In the genomic region with DNA sequence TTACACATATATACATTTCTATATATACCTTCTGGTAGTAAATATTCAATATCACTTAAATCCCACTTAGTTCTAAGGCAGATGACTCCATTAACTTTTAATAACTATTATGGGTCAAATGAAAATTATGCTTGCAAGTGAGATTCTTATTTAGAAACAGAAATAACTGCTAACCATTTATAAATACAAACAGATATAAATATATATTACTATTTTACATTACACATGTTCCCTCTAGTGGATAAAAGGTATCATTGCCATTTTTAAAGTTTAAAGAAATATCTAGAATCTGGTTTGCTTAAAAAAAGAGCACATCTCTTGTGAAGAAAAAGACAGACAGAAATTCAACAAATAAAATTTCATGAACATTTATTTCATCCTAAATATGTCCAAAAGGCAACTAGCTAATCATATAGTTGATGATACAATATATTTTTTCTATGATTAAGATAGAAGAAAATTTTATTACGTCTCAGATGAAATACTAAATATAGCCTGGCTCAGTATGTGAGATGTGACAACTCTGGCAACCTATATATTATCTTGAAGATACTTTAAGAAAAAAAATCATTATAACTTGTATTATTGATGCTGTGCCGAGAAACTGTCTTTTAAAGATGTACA, we compare ENCODE assay signal across 8 cellular contexts. TPM values are rescaled to one million over a fixed set of nuclear protein-coding genes. Genes with fewer than 3 reads are reported as not detected.
DNase-seq lines count a peak whose midpoint lies in the region; ATAC-seq, FAIRE-seq and TF ChIP-seq lines count a peak whose summit lies in the region.

No MANE protein-coding gene starts in this region.

- H3K4me3 ChIP-seq in SK-N-SH (ENCODE audit: low read depth in 2 of 2, low read length in 1 of 2), result no peak overlapping the region
- H3K4me3 ChIP-seq in OCI-LY1 (ENCODE audit: low read depth, low read length, poor library complexity, severe bottlenecking), result no peak overlapping the region
- H3K4me3 ChIP-seq in fibroblast of mammary gland (ENCODE audit: control insufficient read depth, low read depth, low read length), result no peak overlapping the region
- H3K4me3 ChIP-seq in tibial artery, result no peak overlapping the region

- ATAC-seq in SK-N-SH treated with all-trans-retinoic acid at 6 μM for 48 hours (no peak), GM19455 (IDR thresholded peaks at IDR 0.05; ENCODE audit: unreplicated experiment) (no peak), HG03432 (IDR thresholded peaks at IDR 0.05; ENCODE audit: unreplicated experiment) (no peak)

- peak; percentile 42 for TF ChIP-seq RAD21 in SK-N-SH (IDR thresholded peaks at IDR 0.05; ENCODE audit: low read length)

- no peak overlapping the region for H3K4me2 ChIP-seq in SK-N-SH
- no peak overlapping the region for H3K4me2 ChIP-seq in OCI-LY1 (ENCODE audit: low read length)

- H3K36me3 ChIP-seq in SK-N-SH (replicated peaks in 1 of 2; ENCODE audit: control insufficient read depth in 1 of 2, insufficient read depth in 2 of 2, low read length in 1 of 2) (peaks cover 54 to 73% of the 10 kb centered on the region in 2 experiments), OCI-LY1 (ENCODE audit: insufficient read depth, low read length) (peaks cover 62% of the 10 kb centered on the region), tibial artery (peaks cover 6 to 75% (median 48%) of the 10 kb centered on the region in 3 donors)

- peak; percentile 66 for TF ChIP-seq CTCF in SK-N-SH (IDR thresholded peaks at IDR 0.05)
- peak; percentile 44 for TF ChIP-seq CTCF in OCI-LY1 (IDR thresholded peaks at IDR 0.05; ENCODE audit: low read length)
- TF ChIP-seq CTCF in fibroblast of mammary gland (conservative IDR thresholded peaks at IDR 0.05; ENCODE audit: control insufficient read depth, insufficient read depth, low read depth, low read length), result peak; percentile 39
- peak; percentile 28 to 55 for TF ChIP-seq CTCF in tibial artery (IDR thresholded peaks at IDR 0.05)

- H3K9me2 ChIP-seq in SK-N-SH (no peaks in the 10 kb centered on the region), OCI-LY1 (ENCODE audit: low read depth, low read length) (no peaks in the 10 kb centered on the region)

- no peak for TF ChIP-seq EP300 in SK-N-SH (IDR thresholded peaks at IDR 0.05; ENCODE audit: borderline replicate concordance in 1 of 2, low read depth in 1 of 2, low read length in 1 of 2)

- H3K9ac ChIP-seq in SK-N-SH (no peak overlapping the region), OCI-LY1 (ENCODE audit: low read length) (no peak overlapping the region)

- H3K79me2 ChIP-seq in SK-N-SH (ENCODE audit: insufficient read depth) (no peaks in the 10 kb centered on the region), OCI-LY1 (ENCODE audit: insufficient read depth, low read length) (no peaks in the 10 kb centered on the region)

- H3K27ac ChIP-seq in SK-N-SH (ENCODE audit: low read depth in 2 of 2, low read length in 1 of 2), result no peak overlapping the region
- H3K27ac ChIP-seq in OCI-LY1 (ENCODE audit: low read depth, low read length, poor library complexity, severe bottlenecking), result no peak overlapping the region
- H3K27ac ChIP-seq in tibial artery, result no peak overlapping the region

- H2AFZ ChIP-seq in SK-N-SH (ENCODE audit: low read depth) (no peak overlapping the region), OCI-LY1 (ENCODE audit: low read length) (no peak overlapping the region)

- H3K4me1 ChIP-seq in SK-N-SH (ENCODE audit: control insufficient read depth in 1 of 2, insufficient read depth in 2 of 2, low read depth in 1 of 2, low read length in 1 of 2) (no peaks in the 10 kb centered on the region), OCI-LY1 (ENCODE audit: insufficient read depth, low read length, severe bottlenecking) (no peaks in the 10 kb centered on the region), tibial artery (no peaks in the 10 kb centered on the region)

- H3K27me3 ChIP-seq in SK-N-SH (ENCODE audit: insufficient read depth) (no peaks in the 10 kb centered on the region), OCI-LY1 (ENCODE audit: insufficient read depth, low read length) (no peaks in the 10 kb centered on the region), tibial artery (no peaks in the 10 kb centered on the region)

- H4K20me1 ChIP-seq in SK-N-SH (ENCODE audit: insufficient read depth) (no peaks in the 10 kb centered on the region), OCI-LY1 (ENCODE audit: insufficient read depth, low read length) (no peaks in the 10 kb centered on the region)

- no peaks in the 10 kb centered on the region for H3K9me3 ChIP-seq in SK-N-SH
- H3K9me3 ChIP-seq in OCI-LY1 (ENCODE audit: low read length), result no peaks in the 10 kb centered on the region
- no peaks in the 10 kb centered on the region for H3K9me3 ChIP-seq in tibial artery

- no peak for FAIRE-seq in urothelium cell line (lab: Jason Lieb, UNC)

- intact Hi-C loops in tibial artery (cut with DNase I; ENCODE audit: low total_unique reads), result no loop called here

- 96% methylated on average over 2 of the region's 2 CpGs for WGBS in SK-N-SH (ENCODE audit: low lambda C conversion rate)

- POLR2A ChIA-PET in SK-N-SH (lab: Yijun Ruan, JAX), result no interaction called here

- CTCF ChIA-PET in SK-N-SH (lab: Yijun Ruan, JAX), result interaction anchor here (0.6 to 6.2 kb wide), 20 partner anchors 11 to 583 kb away, joined by 3 to 55 read pairs (median 3); a partner anchor contains a TSS

- DNase-seq in SK-N-SH (peak; percentile 7), fibroblast of mammary gland (ENCODE audit: low read depth) (peak; percentile 27), tibial artery (no peak), urothelium cell line (ENCODE audit: low spot score) (no peak)

- H3F3A ChIP-seq in SK-N-SH (replicated peaks; ENCODE audit: insufficient read depth) (peaks cover 26% of the 10 kb centered on the region), OCI-LY1 (ENCODE audit: insufficient read depth, low read length) (no peaks in the 10 kb centered on the region)

TF ChIP-seq in SK-N-SH, 30 proteins besides CTCF, POLR2A, EP300 and RAD21 (continues in another document):
- TF ChIP-seq, protein P1, sequence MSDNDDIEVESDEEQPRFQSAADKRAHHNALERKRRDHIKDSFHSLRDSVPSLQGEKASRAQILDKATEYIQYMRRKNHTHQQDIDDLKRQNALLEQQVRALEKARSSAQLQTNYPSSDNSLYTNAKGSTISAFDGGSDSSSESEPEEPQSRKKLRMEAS (IDR thresholded peaks at IDR 0.05; ENCODE audit: low read depth), result no peak
- TF ChIP-seq RFX5 (IDR thresholded peaks at IDR 0.05; ENCODE audit: low read length) (no peak), FOSL2 (IDR thresholded peaks at IDR 0.05; ENCODE audit: borderline replicate concordance, low read depth) (no peak), JUND (IDR thresholded peaks at IDR 0.05) (no peak), TEAD4 (IDR thresholded peaks at IDR 0.05; ENCODE audit: borderline replicate concordance, insufficient read depth) (no peak), RCOR1 (IDR thresholded peaks at IDR 0.05; ENCODE audit: low read length) (no peak), TAF1 (IDR thresholded peaks at IDR 0.05; ENCODE audit: borderline replicate concordance, low read depth, low read length) (no peak), MEF2A (IDR thresholded peaks at IDR 0.05; ENCODE audit: borderline replicate concordance, low read depth) (no peak)
- TF ChIP-seq, protein P2, sequence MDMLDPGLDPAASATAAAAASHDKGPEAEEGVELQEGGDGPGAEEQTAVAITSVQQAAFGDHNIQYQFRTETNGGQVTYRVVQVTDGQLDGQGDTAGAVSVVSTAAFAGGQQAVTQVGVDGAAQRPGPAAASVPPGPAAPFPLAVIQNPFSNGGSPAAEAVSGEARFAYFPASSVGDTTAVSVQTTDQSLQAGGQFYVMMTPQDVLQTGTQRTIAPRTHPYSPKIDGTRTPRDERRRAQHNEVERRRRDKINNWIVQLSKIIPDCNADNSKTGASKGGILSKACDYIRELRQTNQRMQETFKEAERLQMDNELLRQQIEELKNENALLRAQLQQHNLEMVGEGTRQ (IDR thresholded peaks at IDR 0.05; ENCODE audit: borderline replicate concordance, low read depth, low read length), result no peak

TF ChIP-seq in SK-N-SH treated with all-trans-retinoic acid at 6 μM for 48 hours, 23 proteins besides CTCF, POLR2A, EP300 and RAD21:
- TF ChIP-seq CSDC2 (CRISPR knock-in tag; IDR thresholded peaks at IDR 0.05), result no peak
- no peak for TF ChIP-seq ISL1 (CRISPR knock-in tag; IDR thresholded peaks at IDR 0.05)
- TF ChIP-seq PPARA (CRISPR knock-in tag; IDR thresholded peaks at IDR 0.05; ENCODE audit: borderline replicate concordance), result no peak
TF ChIP-seq in SK-N-SH treated with all-trans-retinoic acid at 6 μM for 48 hours: peak in this region for 0.

RNA-seq across cellular contexts. Expression of a gene that starts 11.7 kb away (rescaled TPM):
- 6.0 and 7.1 TPM in 2 replicates for polyA plus RNA-seq in SK-N-SH (2012; rRNA removed)
- polyA plus RNA-seq in SK-N-SH (2012; cell fraction: cytosol; rRNA removed), result 9.5 and 13.1 TPM in 2 replicates
- polyA plus RNA-seq in SK-N-SH (2012; cell fraction: nucleus; rRNA removed), result 3.2 and 9.9 TPM in 2 replicates

RNA-seq across cellular contexts. Expression of a gene that starts 35.0 kb away (rescaled TPM):
- polyA plus RNA-seq in SK-N-SH (2012; rRNA removed), result 38.6 and 42.7 TPM in 2 replicates
- 40.1 and 42.3 TPM in 2 replicates for polyA plus RNA-seq in SK-N-SH (2012; cell fraction: cytosol; rRNA removed)
- 38.8 and 43.3 TPM in 2 replicates for polyA plus RNA-seq in SK-N-SH (2012; cell fraction: nucleus; rRNA removed)

Comparison
In these comparisons a context has a peak if more than half of its experiments do, and no peak if none do; other contexts are left out.
1. DNase-seq: peak in SK-N-SH (single experiment) and fibroblast of mammary gland (single experiment); none in tibial artery (0 of 2) and urothelium cell line (single experiment).
2. Peak in every context shown above with its lines, with median percentiles within 50 percentile points of each other: CTCF ChIP-seq.